ENCODE assay signal across 1 cellular context in the genomic region with DNA sequence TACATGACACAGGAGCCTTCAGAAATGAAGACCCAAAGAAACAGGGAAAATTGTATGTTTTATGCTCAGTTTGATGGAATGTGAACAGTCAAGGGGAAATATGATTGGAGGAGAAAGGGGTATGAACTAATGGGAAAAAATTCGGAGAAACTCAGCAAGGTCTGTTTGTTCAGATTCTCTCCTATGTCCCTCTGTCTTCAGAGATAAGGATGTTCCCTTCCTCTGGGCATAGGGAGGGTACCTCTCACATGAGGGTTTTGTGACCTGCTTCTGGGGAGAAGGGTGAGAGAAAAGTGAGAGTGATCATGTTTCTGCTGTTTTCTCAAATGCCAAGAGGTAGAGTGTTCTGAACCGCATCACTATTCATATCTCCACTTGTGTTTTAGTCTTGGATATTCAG.
TF ChIP-seq lines count a peak whose summit lies in the region.

No MANE protein-coding gene starts in this region.

TF ChIP-seq in IMR-90, 13 proteins besides CTCF, POLR2A, EP300 and RAD21 (continued from another document):
- TF ChIP-seq NFE2L2 (IDR thresholded peaks at IDR 0.05; ENCODE audit: low read depth, low read length), result no peak
- TF ChIP-seq, protein P1, sequence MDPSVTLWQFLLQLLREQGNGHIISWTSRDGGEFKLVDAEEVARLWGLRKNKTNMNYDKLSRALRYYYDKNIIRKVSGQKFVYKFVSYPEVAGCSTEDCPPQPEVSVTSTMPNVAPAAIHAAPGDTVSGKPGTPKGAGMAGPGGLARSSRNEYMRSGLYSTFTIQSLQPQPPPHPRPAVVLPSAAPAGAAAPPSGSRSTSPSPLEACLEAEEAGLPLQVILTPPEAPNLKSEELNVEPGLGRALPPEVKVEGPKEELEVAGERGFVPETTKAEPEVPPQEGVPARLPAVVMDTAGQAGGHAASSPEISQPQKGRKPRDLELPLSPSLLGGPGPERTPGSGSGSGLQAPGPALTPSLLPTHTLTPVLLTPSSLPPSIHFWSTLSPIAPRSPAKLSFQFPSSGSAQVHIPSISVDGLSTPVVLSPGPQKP (IDR thresholded peaks at IDR 0.05; ENCODE audit: borderline replicate concordance, low read depth, low read length), result no peak
- no peak for TF ChIP-seq CEBPB (IDR thresholded peaks at IDR 0.05; ENCODE audit: low read depth, low read length)
- TF ChIP-seq MAZ (IDR thresholded peaks at IDR 0.05; ENCODE audit: borderline replicate concordance, low read depth, low read length), result no peak
